ENCODE assay signal across 2 cellular contexts in genomic region chr20:46128310-46129151, GRCh38.
TF ChIP-seq lines count a peak whose summit lies in the region.

No MANE protein-coding gene starts in this region.

TF ChIP-seq in Ishikawa, 13 proteins besides CTCF, POLR2A, EP300 and RAD21:
- no peak for TF ChIP-seq REST (IDR thresholded peaks at IDR 0.05; ENCODE audit: low read depth)
- TF ChIP-seq CREB1 (IDR thresholded peaks at IDR 0.05; ENCODE audit: low read depth): no peak
- TF ChIP-seq TCF12 (IDR thresholded peaks at IDR 0.05; ENCODE audit: low read depth): no peak
- TF ChIP-seq USF1 (IDR thresholded peaks at IDR 0.05): no peak

TF ChIP-seq in K562, 482 proteins besides CTCF, POLR2A, EP300 and RAD21 (continued from another document):
- TF ChIP-seq SMAD4 (CRISPR knock-in tag; conservative IDR thresholded peaks at IDR 0.05) (no peak), FOXA3 (CRISPR knock-in tag; conservative IDR thresholded peaks at IDR 0.05 in 1 of 2, IDR thresholded peaks at IDR 0.05 in 1 of 2) (no peak), SMC3 (conservative IDR thresholded peaks at IDR 0.05; ENCODE audit: insufficient read depth, low read depth, low read length) (peak; percentile 63), SMAD3 (CRISPR knock-in tag; conservative IDR thresholded peaks at IDR 0.05) (no peak), NCOA4 (IDR thresholded peaks at IDR 0.05; ENCODE audit: partially characterized antibody) (no peak), ZNF347 (CRISPR knock-in tag; IDR thresholded peaks at IDR 0.05; ENCODE audit: low read depth) (no peak), ZNF318 (IDR thresholded peaks at IDR 0.05; ENCODE audit: borderline replicate concordance in 1 of 2, low read depth in 1 of 2) (no peak), STAG1 (CRISPR knock-in tag; IDR thresholded peaks at IDR 0.05; ENCODE audit: borderline replicate concordance) (peak; percentile 45; the same call in 1 of the 2 replicates), FIP1L1 (IDR thresholded peaks at IDR 0.05; ENCODE audit: low read depth, low read length, poor library complexity, severe bottlenecking) (no peak), PRMT5 (CRISPR knock-in tag; IDR thresholded peaks at IDR 0.05) (no peak), KDM1A (IDR thresholded peaks at IDR 0.05) (peak in 1 of 2 experiments; percentile 42; a peak in 1 of 4 replicates), CEBPB (tag; IDR thresholded peaks at IDR 0.05) (no peak), CGGBP1 (CRISPR knock-in tag; IDR thresholded peaks at IDR 0.05) (no peak), HNRNPH1 (optimal IDR thresholded peaks at IDR 0.05; ENCODE audit: low read depth, low read length) (no peak), FOXM1 (IDR thresholded peaks at IDR 0.05; ENCODE audit: low read depth) (no peak), FOXM1 (CRISPR knock-in tag; IDR thresholded peaks at IDR 0.05; ENCODE audit: low read depth) (no peak), ZNF280A (IDR thresholded peaks at IDR 0.05; ENCODE audit: low read depth, partially characterized antibody) (no peak)
